ENCODE assay signal across 10 cellular contexts in genomic region chr5:92909545-92909962, GRCh38.
DNase-seq lines count a peak whose midpoint lies in the region; ATAC-seq, FAIRE-seq and TF ChIP-seq lines count a peak whose summit lies in the region.
"Had no signal": no experiment of that assay in that cellular context is flagged by ENCODE, and none has a peak within 500 bp of the region (broad histone marks: within the 10 kb centered on the region; RNA-seq: fewer than 3 reads in every experiment).

No MANE protein-coding gene starts in this region.

- CTCF ChIA-PET in GM12878 (lab: Yijun Ruan, JAX) = interaction anchor here (0.6 to 2.3 kb wide), 13 partner anchors 10 to 891 kb away, joined by 3 to 9 read pairs (median 4); no protein-coding TSS in a partner anchor

- no peak overlapping the region for H3K9ac ChIP-seq in GM12878 (ENCODE audit: control insufficient read depth, insufficient read depth, low read length)

- peaks cover 8% of the 10 kb centered on the region for H3K36me3 Mint-ChIP-seq in nephron (ENCODE audit: low read depth)

- H3K27ac Mint-ChIP-seq in nephron = peak overlapping the region; percentile 83 to 96 (median 85)

- no peaks in the 10 kb centered on the region for H4K20me1 ChIP-seq in GM12878 (ENCODE audit: control insufficient read depth, insufficient read depth)

- H3K9me3 ChIP-seq in GM12878 (replicated peaks; ENCODE audit: control insufficient read depth, insufficient read depth, low read length) = no peaks in the 10 kb centered on the region
- H3K9me3 ChIP-seq: neutrophil had no signal

- POLR2A ChIA-PET in GM12878 (lab: Charles Lee) = interaction anchor here (0.6 kb wide), 1 partner anchor 723 kb away, joined by 5 read pairs; no protein-coding TSS in a partner anchor

- FAIRE-seq in GM12878 (lab: Jason Lieb, UNC) = peak; percentile 61

- TF ChIP-seq EP300 in GM12878 (IDR thresholded peaks at IDR 0.05; ENCODE audit: borderline replicate concordance in 1 of 2, control insufficient read depth in 1 of 2, low read depth in 2 of 2, low read length in 2 of 2) = no peak

- no peak for DNase-seq in GM06990 (ENCODE audit: extremely low read depth, insufficient read length)
- peak; percentile 27 for DNase-seq in HuH-7 (ENCODE audit: low spot score)
- DNase-seq in GM12878 (ENCODE audit: low read depth, low spot score) = no peak
- DNase-seq in anterior cingulate cortex (lab: John Stamatoyannopoulos, UW) = no peak
- DNase-seq in stimulated activated CD4-positive, alpha-beta T cell treated with anti-CD3 and anti-CD28 coated beads, Interleukin-15, amount 100 ng/mL, for 24 hours = no peak
- DNase-seq in AG08395 (ENCODE audit: low spot score) = no peak
- DNase-seq: NK-92 treated with Interleukin-12 subunit alpha and Interleukin-12 subunit beta, amount 100 ng/mL, for 24 hours had no signal

- in situ Hi-C loops in GM12878 (cut with MboI) = no loop called here

- H3K27me3 ChIP-seq in GM06990 (replicated peaks; ENCODE audit: control insufficient read depth, insufficient read depth, low read length) = no peaks in the 10 kb centered on the region
- no peaks in the 10 kb centered on the region for H3K27me3 ChIP-seq in GM12878 (replicated peaks in 1 of 2; ENCODE audit: control insufficient read depth in 2 of 2, insufficient read depth in 2 of 2, low read length in 1 of 2)
- H3K27me3 ChIP-seq: neutrophil had no signal

- TF ChIP-seq CTCF in GM06990 (IDR thresholded peaks at IDR 0.05; ENCODE audit: insufficient read depth, low read length, poor library complexity, severe bottlenecking) (peak; percentile 63), GM12878 (IDR thresholded peaks at IDR 0.05 in 2 of 3, conservative IDR thresholded peaks at IDR 0.05 in 1 of 3; ENCODE audit: control insufficient read depth in 2 of 3, extremely low read depth in 1 of 3, insufficient read depth in 1 of 3, low read depth in 3 of 3, low read length in 3 of 3) (peak; percentile 35 to 41 (median 36); a peak in 4 of 6 replicates), nephron (IDR thresholded peaks at IDR 0.05; ENCODE audit: unreplicated experiment in 3 of 3) (peak; percentile 70 to 81 (median 79))

- intact Hi-C loops in GM12878 (cut with micrococcal nuclease; ENCODE audit: unreplicated experiment) = no loop called here

- no peak overlapping the region for H3K27ac ChIP-seq in GM12878 (ENCODE audit: control insufficient read depth, insufficient read depth)
- H3K27ac ChIP-seq: neutrophil had no signal

- H3K4me3 Mint-ChIP-seq in nephron = peak overlapping the region in 1 of 3 experiments; percentile 26

- peaks cover 4% of the 10 kb centered on the region; the same call in 1 of the 2 replicates for H3K4me1 ChIP-seq in GM12878 (ENCODE audit: control insufficient read depth, insufficient read depth, low read length)

- WGBS in GM12878 (ENCODE audit: insufficient coverage, insufficient replicate concordance, low lambda C conversion rate, missing lambda C conversion rate) = 25% methylated on average over 6 of the region's 6 CpGs

- no peaks in the 10 kb centered on the region for H3K79me2 ChIP-seq in GM12878 (ENCODE audit: control insufficient read depth, insufficient read depth, low read length)

- H3K27me3 Mint-ChIP-seq in nephron (ENCODE audit: low read depth) = no peaks in the 10 kb centered on the region

- H3K4me1 Mint-ChIP-seq in nephron = peaks cover 51% of the 10 kb centered on the region

- peak; percentile 49 for TF ChIP-seq RAD21 in GM12878 (IDR thresholded peaks at IDR 0.05; ENCODE audit: insufficient read depth, low read depth, low read length)

- SMC1A ChIA-PET in GM12878 (lab: Charles Lee; ENCODE audit: uncharacterized antibody, unreplicated experiment) = interaction anchor here (0.7 to 2.9 kb wide), 14 partner anchors 10 to 891 kb away, joined by 3 to 18 read pairs (median 4); no protein-coding TSS in a partner anchor

- no peak for TF ChIP-seq POLR2A in GM12878 (IDR thresholded peaks at IDR 0.05; ENCODE audit: low read depth, low read length)

- H3K4me3 ChIP-seq in GM06990 (replicated peaks; ENCODE audit: low read depth, low read length) (no peak overlapping the region), GM12878 (no peak overlapping the region)

- ATAC-seq in GM12878 (peak; percentile 38; the same call in 1 of the 3 replicates), GM18870 (IDR thresholded peaks at IDR 0.05; ENCODE audit: unreplicated experiment) (no peak)

- H2AFZ ChIP-seq in GM12878 (ENCODE audit: control insufficient read depth, low read depth, low read length) = no peak overlapping the region

- no TSS peak for BruUV-seq in GM12878 (replicated peaks; lab: Mats Ljungman, UMichigan)

- H3K36me3 ChIP-seq in GM06990 (ENCODE audit: control insufficient read depth, insufficient read depth, low read length) = no peaks in the 10 kb centered on the region
- no peaks in the 10 kb centered on the region for H3K36me3 ChIP-seq in GM12878 (ENCODE audit: control insufficient read depth in 2 of 2, insufficient read depth in 2 of 2, low read length in 1 of 2)
- H3K36me3 ChIP-seq: neutrophil had no signal

- H3K4me2 ChIP-seq in GM12878 (ENCODE audit: control insufficient read depth, insufficient read depth) = no peak overlapping the region

- RAD21 ChIA-PET in GM12878 (lab: Charles Lee; ENCODE audit: unreplicated experiment) = interaction anchor here (0.8 to 2.4 kb wide), 7 partner anchors 10 to 892 kb away, joined by 3 to 10 read pairs (median 3); no protein-coding TSS in a partner anchor

- H3K9me3 Mint-ChIP-seq in nephron = no peaks in the 10 kb centered on the region

TF ChIP-seq in GM12878, 131 proteins besides CTCF, POLR2A, EP300 and RAD21:
- TF ChIP-seq TBL1XR1 (IDR thresholded peaks at IDR 0.05; ENCODE audit: low read depth, low read length) (no peak), PML (IDR thresholded peaks at IDR 0.05; ENCODE audit: low read length) (no peak), FOXK2 (IDR thresholded peaks at IDR 0.05) (no peak), SMC3 (IDR thresholded peaks at IDR 0.05; ENCODE audit: borderline replicate concordance, low read length) (peak; percentile 5; the same call in 1 of the 2 replicates)
